In genomic region chr4:112516401-112517066, GRCh38 we compare ENCODE assay signal across 9 cellular contexts.
A peak's percentile ranks its signal among the peaks of the same experiment; 100 is the strongest.
DNase-seq lines count a peak whose midpoint lies in the region; ATAC-seq and TF ChIP-seq lines count a peak whose summit lies in the region.
"Had no signal": no experiment of that assay in that cellular context is flagged by ENCODE, and none has a peak within 500 bp of the region (broad histone marks: within the 10 kb centered on the region; RNA-seq: fewer than 3 reads in every experiment).

No MANE protein-coding gene starts in this region.

- peaks cover 96% of the 10 kb centered on the region for H3K27me3 Mint-ChIP-seq in activated naive CD4-positive, alpha-beta T cell treated with anti-CD3 and anti-CD28 coated beads, Interleukin-2, amount 10 ng/mL, durations not matched to agents 7 days and 5 days

- CTCF ChIA-PET in activated naive CD4-positive, alpha-beta T cell treated with anti-CD3 and anti-CD28 coated beads, Interleukin-2, amount 10 ng/mL, durations not matched to agents 7 days and 5 days (lab: Charles Lee): interaction anchor here (0.9 to 2.3 kb wide), 5 partner anchors 8 to 417 kb away, joined by 3 to 6 read pairs (median 4); no protein-coding TSS in a partner anchor

- peak overlapping the region; percentile 28 for H2AFZ ChIP-seq in parathyroid adenoma

- peaks cover 8% of the 10 kb centered on the region for H3K36me3 Mint-ChIP-seq in activated naive CD4-positive, alpha-beta T cell treated with anti-CD3 and anti-CD28 coated beads, Interleukin-2, amount 10 ng/mL, durations not matched to agents 7 days and 5 days

- H3K27me3 ChIP-seq in parathyroid adenoma (ENCODE audit: control insufficient read depth, insufficient read depth, low read length): peaks cover 41% of the 10 kb centered on the region

- peaks cover 3% of the 10 kb centered on the region for H3K9me3 Mint-ChIP-seq in activated naive CD4-positive, alpha-beta T cell treated with anti-CD3 and anti-CD28 coated beads, Interleukin-2, amount 10 ng/mL, durations not matched to agents 7 days and 5 days

- peak overlapping the region; percentile 56 for H3K4me2 ChIP-seq in parathyroid adenoma (ENCODE audit: low read length)

- no peaks in the 10 kb centered on the region for H3K36me3 ChIP-seq in parathyroid adenoma (ENCODE audit: control insufficient read depth, insufficient read depth, low read length)

- no peak for TF ChIP-seq CTCF in parathyroid adenoma (IDR thresholded peaks at IDR 0.05)

- H3K4me3 Mint-ChIP-seq in activated naive CD4-positive, alpha-beta T cell treated with anti-CD3 and anti-CD28 coated beads, Interleukin-2, amount 10 ng/mL, durations not matched to agents 7 days and 5 days: peak overlapping the region; percentile 80

- H3K79me2 ChIP-seq in parathyroid adenoma: no peaks in the 10 kb centered on the region

- H3K4me1 Mint-ChIP-seq in activated naive CD4-positive, alpha-beta T cell treated with anti-CD3 and anti-CD28 coated beads, Interleukin-2, amount 10 ng/mL, durations not matched to agents 7 days and 5 days: peaks cover 72% of the 10 kb centered on the region

- no peak overlapping the region for H3K9ac ChIP-seq in parathyroid adenoma

- DNase-seq in activated naive CD4-positive, alpha-beta T cell treated with anti-CD3 and anti-CD28 coated beads, Interleukin-2, amount 10 ng/mL, durations not matched to agents 7 days and 5 days: peak; percentile 27
- no peak for DNase-seq in activated naive CD4-positive, alpha-beta T cell treated with anti-CD3 and anti-CD28 coated beads, Interleukin-2, amount 50 U/mL, for 16 hours
- DNase-seq in NCI-H748 (lab: John Stamatoyannopoulos, UW; ENCODE audit: unreplicated experiment): peak; percentile 86
- DNase-seq in ecto neural progenitor cell (ENCODE audit: low spot score): peak; percentile 91

- H3K9me3 ChIP-seq in parathyroid adenoma (ENCODE audit: control insufficient read depth, low read length): peaks cover 5% of the 10 kb centered on the region
- H3K9me3 ChIP-seq: body of pancreas had no signal

- no peak overlapping the region for H3K4me3 ChIP-seq in parathyroid adenoma (ENCODE audit: low read depth, low read length)

- no peaks in the 10 kb centered on the region for H3K4me1 ChIP-seq in parathyroid adenoma

- H3K27ac ChIP-seq in parathyroid adenoma: no peak overlapping the region
- H3K27ac ChIP-seq: body of pancreas had no signal

- H3K27ac Mint-ChIP-seq in activated naive CD4-positive, alpha-beta T cell treated with anti-CD3 and anti-CD28 coated beads, Interleukin-2, amount 10 ng/mL, durations not matched to agents 7 days and 5 days: peak overlapping the region; percentile 51

- peak; percentile 14 for ATAC-seq in HG02938 (IDR thresholded peaks at IDR 0.05; ENCODE audit: unreplicated experiment)
- ATAC-seq in activated CD4-positive, CD25-positive, alpha-beta regulatory T cell treated with anti-CD3 and anti-CD28 coated beads, Interleukin-2, amount 50 U/mL, for 24 hours: no peak
- no peak for ATAC-seq in HG02623 (IDR thresholded peaks at IDR 0.05; ENCODE audit: unreplicated experiment)
